8 cellular contexts compared by ENCODE assay signal in the genomic region with DNA sequence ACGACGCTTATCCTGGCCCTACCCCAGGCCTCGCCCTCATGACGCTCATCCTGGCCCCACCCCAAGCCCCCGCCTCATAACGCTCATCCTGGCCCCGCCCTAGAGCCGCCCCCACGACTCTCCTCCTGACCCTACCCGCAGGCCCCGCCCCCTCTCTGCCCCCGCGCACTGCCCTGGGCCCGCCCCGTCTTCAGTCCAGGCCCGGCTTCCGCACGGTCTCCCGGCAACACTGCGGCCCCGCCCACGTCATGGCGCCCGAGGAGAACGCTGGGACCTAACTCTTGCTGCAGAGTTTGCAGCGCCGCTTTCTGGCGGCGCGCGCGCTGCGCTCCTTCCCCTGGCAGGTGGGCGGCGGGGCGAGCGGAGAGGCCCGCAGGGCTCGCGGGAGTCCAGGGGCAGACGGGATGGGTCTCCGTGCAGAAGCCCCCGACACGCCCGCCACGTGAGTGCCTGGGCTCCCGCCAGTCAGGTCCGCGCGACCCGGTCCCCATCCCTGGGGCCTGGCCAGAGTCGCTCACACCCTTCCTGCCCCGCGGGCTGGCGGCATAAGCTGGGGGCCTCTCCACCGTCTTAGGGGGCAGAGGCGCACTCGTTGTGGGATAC. TPM values are rescaled to one million over a fixed set of nuclear protein-coding genes. Genes with fewer than 3 reads are reported as not detected.
DNase-seq lines count a peak whose midpoint lies in the region; ATAC-seq, FAIRE-seq and TF ChIP-seq lines count a peak whose summit lies in the region.

No MANE protein-coding gene starts in this region.

- H3K36me3 ChIP-seq in GM06990 (ENCODE audit: control insufficient read depth, insufficient read depth, low read length) (no peaks in the 10 kb centered on the region), KOPT-K1 (ENCODE audit: insufficient read depth, low read length) (no peaks in the 10 kb centered on the region), PC-3 (ENCODE audit: low read depth, low read length) (no peaks in the 10 kb centered on the region), neutrophil (no peaks in the 10 kb centered on the region), transverse colon (no peaks in the 10 kb centered on the region)

- no TSS peak for BruUV-seq in PC-3 (replicated peaks; lab: Mats Ljungman, UMichigan)

- H3K27me3 Mint-ChIP-seq in activated naive CD4-positive, alpha-beta T cell treated with anti-CD3 and anti-CD28 coated beads, Interleukin-2, amount 10 ng/mL, durations not matched to agents 7 days and 5 days: peaks cover 4% of the 10 kb centered on the region

- no peaks in the 10 kb centered on the region for H3K9me3 Mint-ChIP-seq in activated naive CD4-positive, alpha-beta T cell treated with anti-CD3 and anti-CD28 coated beads, Interleukin-2, amount 10 ng/mL, durations not matched to agents 7 days and 5 days

- H3K4me3 ChIP-seq in GM06990 (replicated peaks; ENCODE audit: low read depth, low read length) (peak overlapping the region; percentile 79), PC-3 (ENCODE audit: low read length) (peak overlapping the region; percentile 70), neutrophil (ENCODE audit: low read depth in 1 of 2, low read length in 1 of 2) (peak overlapping the region; percentile 62 to 73), transverse colon (peak overlapping the region; percentile 62 to 99 (median 82))

- peak; percentile 36 for TF ChIP-seq POLR2A in transverse colon (IDR thresholded peaks at IDR 0.05)

- no peaks in the 10 kb centered on the region for H3F3A ChIP-seq in PC-3 (ENCODE audit: low read length, unreplicated experiment)

- no peaks in the 10 kb centered on the region for H4K20me1 ChIP-seq in PC-3 (ENCODE audit: low read length)

- H3K9me2 ChIP-seq in PC-3 (replicated peaks; ENCODE audit: low read length): no peaks in the 10 kb centered on the region

- ATAC-seq in PC-3: peak; percentile 82

- peak overlapping the region; percentile 74 for H3K27ac ChIP-seq in KOPT-K1 (ENCODE audit: low read depth, low read length, poor library complexity, severe bottlenecking)
- H3K27ac ChIP-seq in PC-3 (ENCODE audit: low read length): peak overlapping the region; percentile 86
- H3K27ac ChIP-seq in neutrophil: peak overlapping the region; percentile 82
- peak overlapping the region; percentile 92 to 98 (median 94) for H3K27ac ChIP-seq in transverse colon

- CTCF ChIA-PET in PC-3 (lab: Charles Lee): no interaction called here
- CTCF ChIA-PET in activated naive CD4-positive, alpha-beta T cell treated with anti-CD3 and anti-CD28 coated beads, Interleukin-2, amount 10 ng/mL, durations not matched to agents 7 days and 5 days (lab: Charles Lee): no interaction called here

- peak; percentile 93 for DNase-seq in GM06990 (ENCODE audit: extremely low read depth, insufficient read length)
- DNase-seq in GOT3 (lab: John Stamatoyannopoulos, UW): peak; percentile 99
- peak; percentile 74 for DNase-seq in PC-3
- no peak for DNase-seq in activated naive CD4-positive, alpha-beta T cell treated with anti-CD3 and anti-CD28 coated beads, Interleukin-2, amount 10 ng/mL, durations not matched to agents 7 days and 5 days
- DNase-seq in frontal cortex (ENCODE audit: low spot score in 2 of 2): peak; percentile 87 to 88
- peak; percentile 99 for DNase-seq in transverse colon

- peak overlapping the region; percentile 89 for H3K4me2 ChIP-seq in PC-3 (ENCODE audit: low read length)

- TF ChIP-seq CTCF in GM06990 (IDR thresholded peaks at IDR 0.05; ENCODE audit: insufficient read depth, low read length, poor library complexity, severe bottlenecking): peak; percentile 53
- no peak for TF ChIP-seq CTCF in PC-3 (conservative IDR thresholded peaks at IDR 0.05; ENCODE audit: low read depth, low read length)
- peak; percentile 21 for TF ChIP-seq CTCF in neutrophil (IDR thresholded peaks at IDR 0.05)
- peak in 3 of 5 experiments; percentile 14 to 50 (median 34) for TF ChIP-seq CTCF in transverse colon (IDR thresholded peaks at IDR 0.05)

- peak overlapping the region; percentile 96 for H3K27ac Mint-ChIP-seq in activated naive CD4-positive, alpha-beta T cell treated with anti-CD3 and anti-CD28 coated beads, Interleukin-2, amount 10 ng/mL, durations not matched to agents 7 days and 5 days

- H3K9me3 ChIP-seq in KOPT-K1 (ENCODE audit: insufficient read depth, low read length, poor library complexity, severe bottlenecking) (no peaks in the 10 kb centered on the region), PC-3 (ENCODE audit: low read length) (no peaks in the 10 kb centered on the region), neutrophil (no peaks in the 10 kb centered on the region), transverse colon (no peaks in the 10 kb centered on the region)

- POLR2A ChIA-PET in PC-3 (lab: Charles Lee; ENCODE audit: unreplicated experiment): no interaction called here

- H3K4me3 Mint-ChIP-seq in activated naive CD4-positive, alpha-beta T cell treated with anti-CD3 and anti-CD28 coated beads, Interleukin-2, amount 10 ng/mL, durations not matched to agents 7 days and 5 days: peak overlapping the region; percentile 87

- intact Hi-C loops in PC-3 (cut with micrococcal nuclease): loop anchor here (5.0 kb wide), 1 partner anchor 561 kb away; a partner anchor contains a TSS
- intact Hi-C loops in transverse colon (cut with DNase I; ENCODE audit: low total_unique reads): no loop called here

- in situ Hi-C loops in transverse colon (cut with MboI; ENCODE audit: low pct_ligation_motif_present in 1 of 4, low pct_unique_long_range_greater_than_20kb in 1 of 4, low sequenced_read_pairs in 3 of 4): no loop called here

- H3K27me3 ChIP-seq in GM06990 (replicated peaks; ENCODE audit: control insufficient read depth, insufficient read depth, low read length): no peaks in the 10 kb centered on the region; the same call in 1 of the 2 replicates
- H3K27me3 ChIP-seq in PC-3 (ENCODE audit: low read length): no peaks in the 10 kb centered on the region
- H3K27me3 ChIP-seq in neutrophil: peaks cover 12% of the 10 kb centered on the region
- H3K27me3 ChIP-seq in transverse colon: no peaks in the 10 kb centered on the region

- 0 out of 2 replicates have a peak overlapping the region, but pooled peaks have one; percentile 48 for H2AFZ ChIP-seq in PC-3 (ENCODE audit: low read length)

- H3K4me1 ChIP-seq in PC-3 (ENCODE audit: insufficient read depth, low read length): no peaks in the 10 kb centered on the region; the same call in 1 of the 2 replicates
- peaks cover 7 to 16% of the 10 kb centered on the region in 2 experiments for H3K4me1 ChIP-seq in neutrophil (ENCODE audit: control insufficient read depth in 1 of 2, insufficient read depth in 1 of 2, low read depth in 1 of 2, low read length in 1 of 2)
- H3K4me1 ChIP-seq in transverse colon: peaks cover 0 to 17% (median 6%) of the 10 kb centered on the region in 4 donors

- H3K4me1 Mint-ChIP-seq in activated naive CD4-positive, alpha-beta T cell treated with anti-CD3 and anti-CD28 coated beads, Interleukin-2, amount 10 ng/mL, durations not matched to agents 7 days and 5 days: peaks cover 21% of the 10 kb centered on the region

- TF ChIP-seq EP300 in transverse colon (IDR thresholded peaks at IDR 0.05; ENCODE audit: low read depth): no peak

- FAIRE-seq in frontal cortex (lab: Jason Lieb, UNC): no peak

- H3K36me3 Mint-ChIP-seq in activated naive CD4-positive, alpha-beta T cell treated with anti-CD3 and anti-CD28 coated beads, Interleukin-2, amount 10 ng/mL, durations not matched to agents 7 days and 5 days: no peaks in the 10 kb centered on the region

- H3K79me2 ChIP-seq in PC-3 (ENCODE audit: low read length): no peaks in the 10 kb centered on the region

- WGBS in transverse colon (ENCODE audit: low coverage in 1 of 2), 2 donors: 0% methylated on average over 28 of the region's 58 CpGs; no CpG with 5 or more reads in 1 of the 2 donors

- H3K9ac ChIP-seq in PC-3 (ENCODE audit: low read length): peak overlapping the region; percentile 89

RNA-seq across cellular contexts. Expression of a gene that starts 52.5 kb away (rescaled TPM):
- total RNA-seq in PC-3 (2014; rRNA removed) (0.18 TPM in 1 of 2 replicates, not detected in the other), frontal cortex (2.0 TPM), transverse colon (not detected)
